In the genomic region with DNA sequence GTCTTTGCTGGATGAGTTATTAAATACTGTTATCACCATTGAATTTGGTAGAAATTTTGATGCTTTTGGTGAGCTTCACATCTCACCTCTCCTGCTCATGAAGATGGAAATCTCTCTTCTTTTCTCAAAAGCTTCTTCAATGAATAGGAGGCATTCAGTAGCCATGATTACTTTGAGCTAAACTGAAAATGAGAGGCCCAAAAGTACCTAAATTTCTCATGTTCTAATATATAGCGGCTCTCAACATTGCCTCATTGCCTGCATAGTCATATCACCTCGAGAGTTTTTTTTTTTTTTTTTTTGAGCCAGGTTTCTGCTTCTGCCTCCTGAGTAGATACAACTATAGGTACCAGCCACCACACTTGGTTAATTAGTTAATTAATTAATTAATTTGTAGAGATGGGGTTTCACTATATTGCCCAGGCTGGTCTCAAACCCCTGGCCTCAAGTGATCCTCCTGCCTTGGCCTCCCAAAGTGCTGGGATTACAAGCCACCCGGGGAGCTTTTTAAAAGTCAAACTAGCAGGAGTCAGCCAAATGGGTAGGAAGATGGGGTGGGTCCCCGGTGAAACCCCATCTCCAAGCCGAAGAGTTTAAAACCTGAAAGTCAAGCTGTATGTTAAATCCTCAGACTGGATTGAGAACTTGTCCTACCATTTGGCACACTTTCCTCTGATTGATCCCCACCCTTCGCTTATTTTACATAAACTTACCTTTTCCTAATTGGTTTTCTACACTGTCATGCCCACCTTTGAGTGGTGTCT, we compare ENCODE assay signal across 12 cellular contexts.
A peak's percentile ranks its signal among the peaks of the same experiment; 100 is the strongest.
DNase-seq lines count a peak whose midpoint lies in the region; ATAC-seq and TF ChIP-seq lines count a peak whose summit lies in the region.
"Had no signal": no experiment of that assay in that cellular context is flagged by ENCODE, and none has a peak within 500 bp of the region (broad histone marks: within the 10 kb centered on the region; RNA-seq: fewer than 3 reads in every experiment).

No MANE protein-coding gene starts in this region.

- no peak overlapping the region for H3K4me2 ChIP-seq in IMR-90 (ENCODE audit: low read depth, low read length)

- 0 out of 2 replicates have a peak overlapping the region, but pooled peaks have one; percentile 22 for H3K56ac ChIP-seq in IMR-90 (ENCODE audit: extremely low read depth, insufficient read depth, low read length)

- peaks cover 9% of the 10 kb centered on the region for H3K9me1 ChIP-seq in IMR-90 (ENCODE audit: insufficient read depth, low read length)

- H2BK5ac ChIP-seq in IMR-90 (ENCODE audit: low read depth, low read length, poor library complexity, severe bottlenecking): no peak overlapping the region

- BruUV-seq in IMR-90 (replicated peaks; lab: Mats Ljungman, UMichigan): no TSS peak

- H2AFZ ChIP-seq in ACC112 (ENCODE audit: low read length, unreplicated experiment): no peak overlapping the region
- H2AFZ ChIP-seq in IMR-90 (replicated peaks; ENCODE audit: low read length, poor library complexity): no peak overlapping the region

- in situ Hi-C loops in IMR-90 (cut with MboI; ENCODE audit: low sequenced_read_pairs): no loop called here

- CTCF ChIA-PET in IMR-90 (lab: Yijun Ruan, JAX): interaction anchor here (0.6 to 1.2 kb wide), 3 partner anchors 28 to 174 kb away, joined by 3 to 6 read pairs (median 3); a partner anchor contains a TSS

- DNase-seq in IMR-90 (no peak), suprapubic skin (ENCODE audit: low spot score in 2 of 2) (no peak), left cardiac atrium (no peak), SKM-1 treated with dmso at 0.1 percent for 144 hours (lab: John Stamatoyannopoulos, UW; ENCODE audit: unreplicated experiment) (no peak), Right ventricle myocardium inferior (ENCODE audit: missing footprints) (no peak)
- DNase-seq: activated naive CD8-positive, alpha-beta T cell treated with anti-CD3 and anti-CD28 coated beads, Interleukin-2, amount 10 ng/mL, durations not matched to agents 7 days and 5 days; GOT3; NCI-H2029 had no signal

- peak overlapping the region; percentile 94 for H2BK120ac ChIP-seq in IMR-90 (ENCODE audit: low read depth, low read length)

- peak overlapping the region; percentile 76 to 91 for H4K8ac ChIP-seq in IMR-90 (ENCODE audit: low read depth in 2 of 2, low read length in 2 of 2)

- no peaks in the 10 kb centered on the region for H3K79me2 ChIP-seq in ACC112 (ENCODE audit: control insufficient read depth, insufficient read depth, low read length, unreplicated experiment)

- no peak for TF ChIP-seq EP300 in suprapubic skin (IDR thresholded peaks at IDR 0.05)

- peak overlapping the region; percentile 97 for H2BK20ac ChIP-seq in IMR-90 (ENCODE audit: low read depth, low read length)

- ATAC-seq in GM18907 (IDR thresholded peaks at IDR 0.05; ENCODE audit: unreplicated experiment): peak; percentile 70
- peak; percentile 55 for ATAC-seq in HG02759 (IDR thresholded peaks at IDR 0.05; ENCODE audit: unreplicated experiment)
- ATAC-seq in IMR-90 (ENCODE audit: low read depth): no peak
- ATAC-seq in left cardiac atrium: no peak
- ATAC-seq in Right ventricle myocardium inferior: no peak
- ATAC-seq: SK-N-SH treated with all-trans-retinoic acid at 6 μM for 48 hours had no signal

- no peaks in the 10 kb centered on the region for H4K20me1 ChIP-seq in IMR-90 (ENCODE audit: insufficient read depth, low read length)

- peak overlapping the region; percentile 98; the same call in 1 of the 2 replicates for H2AK5ac ChIP-seq in IMR-90 (ENCODE audit: low read depth, low read length)

- intact Hi-C loops in IMR-90 (cut with micrococcal nuclease) (loop anchor here (10.0 kb wide), 3 partner anchors 139 to 1231 kb away; a partner anchor contains a TSS), left cardiac atrium (cut with DNase I) (no loop called here), Right ventricle myocardium inferior (cut with DNase I) (loop anchor here (10.0 kb wide), 1 partner anchor 69 kb away; no protein-coding TSS in a partner anchor)

- no CpG with 5 or more reads among the region's 6 CpGs for WGBS in IMR-90 (ENCODE audit: extremely low coverage in 2 of 2, insufficient read length in 1 of 2), 2 experiments
- WGBS in suprapubic skin: 87% methylated on average over 6 of the region's 6 CpGs

- H4K5ac ChIP-seq in IMR-90 (ENCODE audit: low read depth, low read length): no peak overlapping the region

- TF ChIP-seq RAD21 in IMR-90 (IDR thresholded peaks at IDR 0.05; ENCODE audit: low read length): no peak

- H2BK15ac ChIP-seq in IMR-90 (ENCODE audit: low read depth, low read length): peak overlapping the region; percentile 77; the same call in 2 of the 3 replicates

- H3K9ac ChIP-seq in IMR-90 (ENCODE audit: low read depth, low read length): no peak overlapping the region

- H3K14ac ChIP-seq in IMR-90 (replicated peaks; ENCODE audit: low read depth, low read length): peak overlapping the region; percentile 91

- no peaks in the 10 kb centered on the region for H3K36me3 ChIP-seq in ACC112 (ENCODE audit: insufficient read depth, low read length)
- no peaks in the 10 kb centered on the region for H3K36me3 ChIP-seq in IMR-90 (ENCODE audit: control insufficient read depth, insufficient read depth, low read length)
- no peaks in the 10 kb centered on the region for H3K36me3 ChIP-seq in suprapubic skin

- peak overlapping the region; percentile 95 for H3K4ac ChIP-seq in IMR-90 (ENCODE audit: low read depth, low read length)

- H2AK9ac ChIP-seq in IMR-90 (replicated peaks; ENCODE audit: low read depth, low read length, poor library complexity): no peak overlapping the region

- H3K79me1 ChIP-seq in IMR-90 (ENCODE audit: low read depth in 1 of 2, low read length in 2 of 2): peaks cover 0 to 3% of the 10 kb centered on the region in 2 experiments; a peak in 1 of 4 replicates

- H4K91ac ChIP-seq in IMR-90 (ENCODE audit: insufficient read depth, low read depth, low read length): peak overlapping the region; percentile 93; the same call in 1 of the 2 replicates

- H3K18ac ChIP-seq in IMR-90 (ENCODE audit: low read depth, low read length): peak overlapping the region; percentile 91; the same call in 1 of the 2 replicates

- TF ChIP-seq POLR2A in IMR-90 (IDR thresholded peaks at IDR 0.05; ENCODE audit: low read depth, low read length) (no peak), suprapubic skin (IDR thresholded peaks at IDR 0.05) (no peak)

- H3K27me3 ChIP-seq in ACC112 (ENCODE audit: insufficient read depth, low read length) (no peaks in the 10 kb centered on the region), IMR-90 (ENCODE audit: control insufficient read depth, insufficient read depth, low read length) (no peaks in the 10 kb centered on the region), suprapubic skin (peaks cover 3% of the 10 kb centered on the region)

- TF ChIP-seq CTCF in IMR-90 (conservative IDR thresholded peaks at IDR 0.05; ENCODE audit: low read depth, low read length): no peak
- no peak for TF ChIP-seq CTCF in suprapubic skin (IDR thresholded peaks at IDR 0.05)

- POLR2A ChIA-PET in IMR-90 (lab: Charles Lee; ENCODE audit: unreplicated experiment): no interaction called here

- H3K4me1 ChIP-seq in ACC112 (ENCODE audit: control insufficient read depth, insufficient read depth, low read length, unreplicated experiment) (peaks cover 43% of the 10 kb centered on the region), IMR-90 (ENCODE audit: control insufficient read depth, insufficient read depth, low read length) (peaks cover 16% of the 10 kb centered on the region), suprapubic skin (no peaks in the 10 kb centered on the region)

- dilution Hi-C loops in IMR-90 (cut with HindIII; ENCODE audit: low sequenced_read_pairs, unreplicated experiment): no loop called here

- peak overlapping the region; percentile 85 for H3K27ac ChIP-seq in ACC112 (ENCODE audit: low read depth, low read length)
- H3K27ac ChIP-seq in IMR-90 (ENCODE audit: insufficient read depth, low read length): no peak overlapping the region
- no peak overlapping the region for H3K27ac ChIP-seq in suprapubic skin

- peak overlapping the region; percentile 62; the same call in 1 of the 2 replicates for H3K23ac ChIP-seq in IMR-90 (ENCODE audit: low read depth, low read length)

- H3K4me3 ChIP-seq in ACC112 (ENCODE audit: low read depth, low read length) (no peak overlapping the region), IMR-90 (ENCODE audit: insufficient read depth, low read depth, low read length) (no peak overlapping the region), suprapubic skin (no peak overlapping the region)

- H3K9me3 ChIP-seq in IMR-90 (ENCODE audit: control insufficient read depth, insufficient read depth, low read length) (no peaks in the 10 kb centered on the region), suprapubic skin (no peaks in the 10 kb centered on the region)

TF ChIP-seq in IMR-90, 13 proteins besides CTCF, POLR2A, EP300 and RAD21 (continues in another document):
- TF ChIP-seq RFX5 (IDR thresholded peaks at IDR 0.05; ENCODE audit: low read depth, low read length) (no peak), BHLHE40 (IDR thresholded peaks at IDR 0.05; ENCODE audit: low read depth, low read length) (no peak), CEBPB (IDR thresholded peaks at IDR 0.05; ENCODE audit: low read depth, low read length) (no peak), FOS (IDR thresholded peaks at IDR 0.05; ENCODE audit: low read depth, low read length) (no peak), MAZ (IDR thresholded peaks at IDR 0.05; ENCODE audit: borderline replicate concordance, low read depth, low read length) (no peak), CHD1 (IDR thresholded peaks at IDR 0.05; ENCODE audit: low read depth, low read length) (no peak), RCOR1 (IDR thresholded peaks at IDR 0.05; ENCODE audit: insufficient replicate concordance, low read length) (no peak), NFE2L2 (IDR thresholded peaks at IDR 0.05; ENCODE audit: low read depth, low read length) (no peak), MAFK (IDR thresholded peaks at IDR 0.05; ENCODE audit: low read depth, low read length) (no peak), MXI1 (IDR thresholded peaks at IDR 0.05; ENCODE audit: borderline replicate concordance, low read depth, low read length) (no peak), SMC3 (IDR thresholded peaks at IDR 0.05; ENCODE audit: low read depth, low read length) (no peak)
- TF ChIP-seq, protein P1, sequence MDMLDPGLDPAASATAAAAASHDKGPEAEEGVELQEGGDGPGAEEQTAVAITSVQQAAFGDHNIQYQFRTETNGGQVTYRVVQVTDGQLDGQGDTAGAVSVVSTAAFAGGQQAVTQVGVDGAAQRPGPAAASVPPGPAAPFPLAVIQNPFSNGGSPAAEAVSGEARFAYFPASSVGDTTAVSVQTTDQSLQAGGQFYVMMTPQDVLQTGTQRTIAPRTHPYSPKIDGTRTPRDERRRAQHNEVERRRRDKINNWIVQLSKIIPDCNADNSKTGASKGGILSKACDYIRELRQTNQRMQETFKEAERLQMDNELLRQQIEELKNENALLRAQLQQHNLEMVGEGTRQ (IDR thresholded peaks at IDR 0.05; ENCODE audit: low read depth, low read length): no peak

Comparison
In these comparisons a context has a peak if more than half of its experiments do, and no peak if none do; other contexts are left out.
1. intact Hi-C loops: an anchor here in IMR-90 (10.0 kb wide) and Right ventricle myocardium inferior (10.0 kb wide); none called in left cardiac atrium.
2. ATAC-seq: peak in GM18907 (single experiment) and HG02759 (single experiment); none in IMR-90 (single experiment), left cardiac atrium (0 of 2) and Right ventricle myocardium inferior (single experiment).